1 cellular context compared by ENCODE assay signal in genomic region chr12:118187746-118188390, GRCh38.
TF ChIP-seq lines count a peak whose summit lies in the region.

No MANE protein-coding gene starts in this region.

TF ChIP-seq in K562, 482 proteins besides CTCF, POLR2A, EP300 and RAD21 (continued from another document):
- TF ChIP-seq RCOR1 (IDR thresholded peaks at IDR 0.05; ENCODE audit: borderline replicate concordance in 1 of 2, low read depth in 2 of 2, low read length in 2 of 2) (peak in 1 of 2 experiments; percentile 41; a peak in 1 of 4 replicates), NCOR1 (IDR thresholded peaks at IDR 0.05) (peak; percentile 39; the same call in 1 of the 2 replicates), CBFA2T3 (IDR thresholded peaks at IDR 0.05) (peak; percentile 42), CBFA2T2 (conservative IDR thresholded peaks at IDR 0.05) (0 out of 2 replicates have a peak, but pooled peaks have one; percentile 7), BDP1 (IDR thresholded peaks at IDR 0.05; ENCODE audit: insufficient read depth, insufficient read length) (no peak), SLC30A9 (CRISPR knock-in tag; IDR thresholded peaks at IDR 0.05) (no peak), MTA1 (IDR thresholded peaks at IDR 0.05; ENCODE audit: borderline replicate concordance) (no peak), ZNF766 (CRISPR knock-in tag; conservative IDR thresholded peaks at IDR 0.05) (no peak), NFATC3 (IDR thresholded peaks at IDR 0.05) (no peak), TCF7L2 (IDR thresholded peaks at IDR 0.05; ENCODE audit: low read depth, low read length) (no peak), NFYB (IDR thresholded peaks at IDR 0.05; ENCODE audit: extremely low read depth, insufficient read length) (no peak), RBFOX2 (IDR thresholded peaks at IDR 0.05; ENCODE audit: low read depth, low read length) (no peak), SMARCE1 (IDR thresholded peaks at IDR 0.05) (0 out of 2 replicates have a peak, but pooled peaks have one; percentile 27)
